ENCODE assay signal across 20 cellular contexts in genomic region chr9:101574773-101575333, GRCh38. TPM values are rescaled to one million over a fixed set of nuclear protein-coding genes. Genes with fewer than 3 reads are reported as not detected.
DNase-seq lines count a peak whose midpoint lies in the region; ATAC-seq lines count a peak whose summit lies in the region.
"Had no signal": no experiment of that assay in that cellular context is flagged by ENCODE, and none has a peak within 500 bp of the region (broad histone marks: within the 10 kb centered on the region; RNA-seq: fewer than 3 reads in every experiment).

No MANE protein-coding gene starts in this region.

- ATAC-seq in activated CD4-positive, alpha-beta T cell treated with anti-CD3 and anti-CD28 coated beads for 36 hours: peak; percentile 14
- no peak for ATAC-seq in naive thymus-derived CD4-positive, alpha-beta T cell
- ATAC-seq: Panc1 had no signal

- H3K4me1 ChIP-seq in CD4-positive, alpha-beta memory T cell (ENCODE audit: insufficient read depth, low read length): peaks cover 49% of the 10 kb centered on the region
- H3K4me1 ChIP-seq in naive thymus-derived CD4-positive, alpha-beta T cell (ENCODE audit: control insufficient read depth in 2 of 2, insufficient read depth in 2 of 2, low read length in 2 of 2): peaks cover 4 to 59% of the 10 kb centered on the region in 2 donors

- no peak overlapping the region for H3K27ac ChIP-seq in CD4-positive, alpha-beta memory T cell (ENCODE audit: low read depth, low read length)
- H3K27ac ChIP-seq in naive thymus-derived CD4-positive, alpha-beta T cell (ENCODE audit: low read depth, low read length): peak overlapping the region; percentile 16
- H3K27ac ChIP-seq: SJCRH30 had no signal

- CTCF ChIA-PET in activated CD4-positive, alpha-beta T cell treated with anti-CD3 and anti-CD28 coated beads for 36 hours (lab: Charles Lee): interaction anchor here (1.6 kb wide), 1 partner anchor 18 kb away, joined by 4 read pairs; no protein-coding TSS in a partner anchor
- CTCF ChIA-PET in CD4-positive, alpha-beta memory T cell (lab: Charles Lee; ENCODE audit: partially characterized antibody): no interaction called here
- CTCF ChIA-PET in naive thymus-derived CD4-positive, alpha-beta T cell (lab: Charles Lee): interaction anchor here (1.1 to 1.3 kb wide), 2 partner anchors 23 to 39 kb away, joined by 3 read pairs; no protein-coding TSS in a partner anchor

- H3K27me3 Mint-ChIP-seq in activated CD4-positive, alpha-beta T cell treated with anti-CD3 and anti-CD28 coated beads for 36 hours: no peaks in the 10 kb centered on the region
- H3K27me3 Mint-ChIP-seq in CD4-positive, alpha-beta memory T cell: no peaks in the 10 kb centered on the region
- H3K27me3 Mint-ChIP-seq in naive thymus-derived CD4-positive, alpha-beta T cell: no peaks in the 10 kb centered on the region

- H3K4me3 Mint-ChIP-seq in activated CD4-positive, alpha-beta T cell treated with anti-CD3 and anti-CD28 coated beads for 36 hours: no peak overlapping the region
- no peak overlapping the region for H3K4me3 Mint-ChIP-seq in CD4-positive, alpha-beta memory T cell
- H3K4me3 Mint-ChIP-seq in naive thymus-derived CD4-positive, alpha-beta T cell: peak overlapping the region in 3 of 10 donors; percentile 64 to 75 (median 65)

- no peak overlapping the region for H3K4me3 ChIP-seq in CD4-positive, alpha-beta memory T cell (ENCODE audit: low read length in 2 of 2)
- no peak overlapping the region for H3K4me3 ChIP-seq in naive thymus-derived CD4-positive, alpha-beta T cell (ENCODE audit: low read length)
- H3K4me3 ChIP-seq: SJCRH30 had no signal

- DNase-seq in activated CD4-positive, alpha-beta T cell treated with anti-CD3 and anti-CD28 coated beads for 36 hours: no peak
- DNase-seq in activated CD4-positive, alpha-beta T cell treated with anti-CD3 and anti-CD28 coated beads, Interleukin-2, amount 50 U/mL, for 1 hour: no peak
- no peak for DNase-seq in CD4-positive, alpha-beta memory T cell
- DNase-seq in cerebellum (ENCODE audit: low spot score) (peak; percentile 8), NCI-H1436 (lab: John Stamatoyannopoulos, UW) (no peak), middle frontal gyrus (ENCODE audit: extremely low spot score, low spot score) (no peak)
- no peak for DNase-seq in naive thymus-derived CD4-positive, alpha-beta T cell
- DNase-seq: GDM1, IMR-90, Karpas-422, NCI-H1048, NCI-H146, NCI-H2081, NCI-H2171 treated with DMSO at 0.1 percent for 48 hours, SJCRH30 had no signal

- peaks cover 54% of the 10 kb centered on the region for H3K4me1 Mint-ChIP-seq in activated CD4-positive, alpha-beta T cell treated with anti-CD3 and anti-CD28 coated beads for 36 hours
- peaks cover 34 to 52% (median 48%) of the 10 kb centered on the region in 4 donors for H3K4me1 Mint-ChIP-seq in CD4-positive, alpha-beta memory T cell
- peaks cover 32 to 65% (median 59%) of the 10 kb centered on the region in 7 donors for H3K4me1 Mint-ChIP-seq in naive thymus-derived CD4-positive, alpha-beta T cell

- no peaks in the 10 kb centered on the region for H3K27me3 ChIP-seq in CD4-positive, alpha-beta memory T cell (ENCODE audit: insufficient read depth, low read length)
- H3K27me3 ChIP-seq in naive thymus-derived CD4-positive, alpha-beta T cell (ENCODE audit: control insufficient read depth in 2 of 2, insufficient read depth in 2 of 2, low read length in 2 of 2): no peaks in the 10 kb centered on the region
- H3K27me3 ChIP-seq: SJCRH30 had no signal

- no peak overlapping the region for H3K27ac Mint-ChIP-seq in activated CD4-positive, alpha-beta T cell treated with anti-CD3 and anti-CD28 coated beads for 36 hours
- H3K27ac Mint-ChIP-seq in CD4-positive, alpha-beta memory T cell: peak overlapping the region in 5 of 7 donors; percentile 11 to 88 (median 54)
- H3K27ac Mint-ChIP-seq in naive thymus-derived CD4-positive, alpha-beta T cell: peak overlapping the region in 8 of 9 donors; percentile 24 to 98 (median 96)

- H3K36me3 ChIP-seq in CD4-positive, alpha-beta memory T cell (ENCODE audit: insufficient read depth, low read length): no peaks in the 10 kb centered on the region
- no peaks in the 10 kb centered on the region for H3K36me3 ChIP-seq in naive thymus-derived CD4-positive, alpha-beta T cell (ENCODE audit: control insufficient read depth in 2 of 3, insufficient read depth in 3 of 3, low read length in 3 of 3)
- H3K36me3 ChIP-seq: SJCRH30 had no signal

- POLR2A ChIA-PET in activated CD4-positive, alpha-beta T cell treated with anti-CD3 and anti-CD28 coated beads for 36 hours (lab: Charles Lee): interaction anchor here (0.6 kb wide), 1 partner anchor 94 kb away, joined by 3 read pairs; no protein-coding TSS in a partner anchor
- POLR2A ChIA-PET in CD4-positive, alpha-beta memory T cell (lab: Charles Lee; ENCODE audit: partially characterized antibody): no interaction called here
- POLR2A ChIA-PET in naive thymus-derived CD4-positive, alpha-beta T cell (lab: Charles Lee): interaction anchor here (1.5 kb wide), 1 partner anchor 9 kb away, joined by 3 read pairs; no protein-coding TSS in a partner anchor

- H3K9me3 Mint-ChIP-seq in activated CD4-positive, alpha-beta T cell treated with anti-CD3 and anti-CD28 coated beads for 36 hours (ENCODE audit: low read depth): no peaks in the 10 kb centered on the region
- H3K9me3 Mint-ChIP-seq in CD4-positive, alpha-beta memory T cell: no peaks in the 10 kb centered on the region
- H3K9me3 Mint-ChIP-seq in naive thymus-derived CD4-positive, alpha-beta T cell: no peaks in the 10 kb centered on the region

- intact Hi-C loops in activated CD4-positive, alpha-beta T cell treated with anti-CD3 and anti-CD28 coated beads for 36 hours (cut with DNase I, micrococcal nuclease): loop anchor here in 1 of 2 experiments (5.0 kb wide), 1 partner anchor 43 kb away; the partner anchor contains the start of gene RNF20
- intact Hi-C loops in CD4-positive, alpha-beta memory T cell (cut with micrococcal nuclease): no loop called here
- intact Hi-C loops in naive thymus-derived CD4-positive, alpha-beta T cell (cut with micrococcal nuclease): loop anchor here in 1 of 2 donors (1.0 kb wide), 1 partner anchor 8 kb away; no protein-coding TSS in a partner anchor

- no peaks in the 10 kb centered on the region for H3K9me3 ChIP-seq in CD4-positive, alpha-beta memory T cell (ENCODE audit: control insufficient read depth in 1 of 2, low read length in 2 of 2)
- H3K9me3 ChIP-seq in naive thymus-derived CD4-positive, alpha-beta T cell (ENCODE audit: control insufficient read depth in 2 of 3, low read length in 3 of 3): no peaks in the 10 kb centered on the region
- H3K9me3 ChIP-seq: SJCRH30 had no signal

- H3K36me3 Mint-ChIP-seq in activated CD4-positive, alpha-beta T cell treated with anti-CD3 and anti-CD28 coated beads for 36 hours (ENCODE audit: low read depth): peaks cover 5% of the 10 kb centered on the region
- H3K36me3 Mint-ChIP-seq in CD4-positive, alpha-beta memory T cell: peaks cover 5 to 15% of the 10 kb centered on the region in 2 donors
- H3K36me3 Mint-ChIP-seq in naive thymus-derived CD4-positive, alpha-beta T cell: peaks cover 0 to 4% (median 0%) of the 10 kb centered on the region in 5 donors

RNA-seq across cellular contexts. Expression of gene PPP3R2, which starts 19.9 kb away (rescaled TPM):
- not detected for total RNA-seq in activated CD4-positive, alpha-beta T cell treated with anti-CD3 and anti-CD28 coated beads for 36 hours
- not detected for total RNA-seq in CD4-positive, alpha-beta memory T cell
- not detected for polyA plus RNA-seq in CD4-positive, alpha-beta memory T cell
- total RNA-seq in cerebellum: 0.45 TPM
- not detected for total RNA-seq in naive thymus-derived CD4-positive, alpha-beta T cell
- polyA plus RNA-seq in naive thymus-derived CD4-positive, alpha-beta T cell: not detected
- total RNA-seq: HT-29, IMR-90, MCF 10A, NCI-H460, SJCRH30 had no signal
- polyA plus RNA-seq: BJ, IMR-90 had no signal

RNA-seq across cellular contexts. Expression of gene RNF20, which starts 41.2 kb away (rescaled TPM):
- 10 to 100 TPM; 37.2 to 46.4 TPM for total RNA-seq in activated CD4-positive, alpha-beta T cell treated with anti-CD3 and anti-CD28 coated beads for 36 hours
- 10 to 100 TPM; 64.5 to 67.4 TPM for total RNA-seq in CD4-positive, alpha-beta memory T cell
- 10 to 100 TPM; 23.6 to 48.0 TPM for polyA plus RNA-seq in CD4-positive, alpha-beta memory T cell
- 26.7 TPM for total RNA-seq in cerebellum
- 10 to 100 TPM; 30.5 to 67.8 (median 45.9) TPM for total RNA-seq in naive thymus-derived CD4-positive, alpha-beta T cell
- 10 to 100 TPM; 43.7 to 53.6 TPM for polyA plus RNA-seq in naive thymus-derived CD4-positive, alpha-beta T cell
